2 cellular contexts compared by ENCODE assay signal in genomic region chr6:79001415-79001814, GRCh38.
TF ChIP-seq lines count a peak whose summit lies in the region.

No MANE protein-coding gene starts in this region.

TF ChIP-seq in A549, 52 proteins besides CTCF, POLR2A, EP300 and RAD21:
- peak; percentile 52 for TF ChIP-seq MAFK (IDR thresholded peaks at IDR 0.05; ENCODE audit: partially characterized antibody)
- TF ChIP-seq RFX5 (IDR thresholded peaks at IDR 0.05), result no peak

TF ChIP-seq in IMR-90, 13 proteins besides CTCF, POLR2A, EP300 and RAD21:
- TF ChIP-seq MAFK (IDR thresholded peaks at IDR 0.05; ENCODE audit: low read depth, low read length), result peak; percentile 56; the same call in 1 of the 2 replicates
- TF ChIP-seq USF2 (IDR thresholded peaks at IDR 0.05; ENCODE audit: low read depth, low read length), result no peak
